ENCODE assay signal across 26 cellular contexts in the genomic region with DNA sequence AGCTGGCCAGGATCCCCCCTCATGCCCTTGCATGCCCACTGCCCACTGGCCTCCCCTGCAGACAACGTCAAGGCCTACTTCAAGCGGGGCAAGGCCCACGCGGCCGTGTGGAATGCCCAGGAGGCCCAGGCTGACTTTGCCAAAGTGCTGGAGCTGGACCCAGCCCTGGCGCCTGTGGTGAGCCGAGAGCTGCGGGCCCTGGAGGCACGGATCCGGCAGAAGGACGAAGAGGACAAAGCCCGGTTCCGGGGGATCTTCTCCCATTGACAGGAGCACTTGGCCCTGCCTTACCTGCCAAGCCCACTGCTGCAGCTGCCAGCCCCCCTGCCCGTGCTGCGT. TPM values are rescaled to one million over a fixed set of nuclear protein-coding genes. Genes with fewer than 3 reads are reported as not detected.
DNase-seq lines count a peak whose midpoint lies in the region; ATAC-seq, FAIRE-seq and TF ChIP-seq lines count a peak whose summit lies in the region.
"Had no signal": no experiment of that assay in that cellular context is flagged by ENCODE, and none has a peak within 500 bp of the region (broad histone marks: within the 10 kb centered on the region; RNA-seq: fewer than 3 reads in every experiment).

No MANE protein-coding gene starts in this region.

- POLR2A ChIA-PET in activated CD8-positive, alpha-beta T cell treated with anti-CD3 and anti-CD28 coated beads for 36 hours (lab: Charles Lee), result interaction anchor here (1.0 to 10.7 kb wide), 5 partner anchors 12 to 89 kb away, joined by 3 to 108 read pairs (median 3); partner anchors contain the start of genes PITPNM1, PPP1CA and RPS6KB2
- POLR2A ChIA-PET in activated CD8-positive, alpha-beta T cell treated with anti-CD3 and anti-CD28 coated beads, Interleukin-2, amount 10 ng/mL, durations not matched to agents 7 days and 5 days (lab: Charles Lee), result interaction anchor here (0.7 kb wide), 1 partner anchor 137 kb away, joined by 3 read pairs; the partner anchor contains the start of gene POLD4

- no peaks in the 10 kb centered on the region for H3K9me3 ChIP-seq in neuronal stem cell (replicated peaks in 1 of 2; ENCODE audit: control insufficient read depth in 2 of 2, insufficient read depth in 1 of 2, low read depth in 1 of 2, low read length in 2 of 2)
- H3K9me3 ChIP-seq: HAP-1, neutrophil had no signal

- no peak for TF ChIP-seq CTCF in activated CD8-positive, alpha-beta T cell treated with anti-CD3 and anti-CD28 coated beads for 36 hours (IDR thresholded peaks at IDR 0.05)

- peaks cover 10% of the 10 kb centered on the region for H3K79me1 ChIP-seq in neuronal stem cell (ENCODE audit: low read depth, low read length)

- H2BK12ac ChIP-seq in neuronal stem cell (ENCODE audit: low read length), result no peak overlapping the region

- no peak overlapping the region for H3K27ac ChIP-seq in neuronal stem cell (replicated peaks; ENCODE audit: low read length)
- H3K27ac ChIP-seq: HL-60 had no signal

- H4K91ac ChIP-seq in neuronal stem cell (ENCODE audit: low read depth, low read length, poor library complexity), result no peak overlapping the region

- H3K27ac Mint-ChIP-seq in activated CD8-positive, alpha-beta T cell treated with anti-CD3 and anti-CD28 coated beads for 36 hours, result peak overlapping the region; percentile 55
- no peak overlapping the region for H3K27ac Mint-ChIP-seq in activated CD8-positive, alpha-beta T cell treated with anti-CD3 and anti-CD28 coated beads, Interleukin-2, amount 10 ng/mL, durations not matched to agents 7 days and 5 days
- H3K27ac Mint-ChIP-seq in activated naive CD8-positive, alpha-beta T cell, result peak overlapping the region; percentile 76
- H3K27ac Mint-ChIP-seq: mesothelial cell of epicardium had no signal

- no peak for ATAC-seq in activated CD8-positive, alpha-beta T cell treated with anti-CD3 and anti-CD28 coated beads for 36 hours
- ATAC-seq in activated CD8-positive, alpha-beta T cell treated with anti-CD3 and anti-CD28 coated beads, Interleukin-2, amount 10 ng/mL, durations not matched to agents 7 days and 5 days, result no peak

- H3K4me3 Mint-ChIP-seq in activated CD8-positive, alpha-beta T cell treated with anti-CD3 and anti-CD28 coated beads for 36 hours, result no peak overlapping the region
- H3K4me3 Mint-ChIP-seq in activated CD8-positive, alpha-beta T cell treated with anti-CD3 and anti-CD28 coated beads, Interleukin-2, amount 10 ng/mL, durations not matched to agents 7 days and 5 days, result no peak overlapping the region
- H3K4me3 Mint-ChIP-seq in activated naive CD8-positive, alpha-beta T cell, result no peak overlapping the region
- H3K4me3 Mint-ChIP-seq: CD14-positive monocyte, mesothelial cell of epicardium had no signal

- no peak overlapping the region for H2AFZ ChIP-seq in neuronal stem cell (ENCODE audit: low read length)

- H3K36me3 ChIP-seq in neuronal stem cell (replicated peaks in 1 of 2; ENCODE audit: control insufficient read depth in 2 of 2, insufficient read depth in 2 of 2, low read length in 2 of 2), result peaks cover 47 to 84% of the 10 kb centered on the region in 2 donors

- H3K4me3 ChIP-seq in neuronal stem cell (ENCODE audit: low read length in 2 of 2), result no peak overlapping the region
- H3K4me3 ChIP-seq: HAP-1 had no signal

- FAIRE-seq in GM12891 (lab: Jason Lieb, UNC) (no peak), GM12892 (lab: Jason Lieb, UNC) (no peak)
- FAIRE-seq: astrocyte had no signal

- H2BK15ac ChIP-seq in neuronal stem cell (ENCODE audit: low read length), result no peak overlapping the region

- H2BK5ac ChIP-seq in neuronal stem cell (ENCODE audit: low read length), result peak overlapping the region; percentile 53

- no CpG with 5 or more reads among the region's 15 CpGs for WGBS in neuronal stem cell (ENCODE audit: extremely low coverage in 2 of 2, insufficient read length in 2 of 2, insufficient replicate concordance in 1 of 2), 2 donors

- no peaks in the 10 kb centered on the region for H3K4me1 ChIP-seq in neuronal stem cell (ENCODE audit: control insufficient read depth in 2 of 2, insufficient read depth in 1 of 2, low read depth in 1 of 2, low read length in 2 of 2)
- H3K4me1 ChIP-seq: HAP-1 had no signal

- H3K23ac ChIP-seq in neuronal stem cell (ENCODE audit: low read depth, low read length, poor library complexity), result no peak overlapping the region

- CTCF ChIA-PET in activated CD8-positive, alpha-beta T cell treated with anti-CD3 and anti-CD28 coated beads for 36 hours (lab: Charles Lee), result interaction anchor here (1.1 kb wide), 2 partner anchors 74 to 108 kb away, joined by 3 read pairs; no protein-coding TSS in a partner anchor
- CTCF ChIA-PET in activated CD8-positive, alpha-beta T cell treated with anti-CD3 and anti-CD28 coated beads, Interleukin-2, amount 10 ng/mL, durations not matched to agents 7 days and 5 days (lab: Charles Lee), result interaction anchor here (0.9 to 1.5 kb wide), 2 partner anchors 10 to 123 kb away, joined by 3 to 4 read pairs; no protein-coding TSS in a partner anchor

- peaks cover 41% of the 10 kb centered on the region for H3K4me1 Mint-ChIP-seq in activated CD8-positive, alpha-beta T cell treated with anti-CD3 and anti-CD28 coated beads for 36 hours (ENCODE audit: low read depth)
- peaks cover 35% of the 10 kb centered on the region for H3K4me1 Mint-ChIP-seq in activated CD8-positive, alpha-beta T cell treated with anti-CD3 and anti-CD28 coated beads, Interleukin-2, amount 10 ng/mL, durations not matched to agents 7 days and 5 days (ENCODE audit: low read depth)
- H3K4me1 Mint-ChIP-seq in activated naive CD8-positive, alpha-beta T cell (ENCODE audit: low read depth), result peaks cover 30% of the 10 kb centered on the region

- no peak overlapping the region for H3K4me2 ChIP-seq in neuronal stem cell (ENCODE audit: insufficient read depth, low read length, poor library complexity, severe bottlenecking)

- H2BK120ac ChIP-seq in neuronal stem cell (ENCODE audit: low read depth, low read length), result no peak overlapping the region

- DNase-seq in activated CD8-positive, alpha-beta T cell treated with anti-CD3 and anti-CD28 coated beads for 36 hours, result no peak
- no peak for DNase-seq in activated CD8-positive, alpha-beta T cell treated with anti-CD3 and anti-CD28 coated beads, Interleukin-2, amount 10 ng/mL, durations not matched to agents 7 days and 5 days
- DNase-seq in GM12891 (ENCODE audit: insufficient read length, low spot score), result peak; percentile 9
- DNase-seq in neuronal stem cell (ENCODE audit: low spot score), result no peak
- DNase-seq in T-helper 1 cell, result no peak
- DNase-seq in T-helper 9 cell, result no peak
- DNase-seq in GM12892 (ENCODE audit: insufficient read length), result no peak
- DNase-seq: ACHN; activated gamma-delta T cell treated with Interleukin-2 at 50 U/mL for 16 hours; effector CD8-positive, alpha-beta T cell; MV-4-11; NCI-H2029; RPMI8226; stimulated activated CD4-positive, alpha-beta T cell treated with anti-CD3 and anti-CD28 coated beads, Interleukin-12 subunit alpha, Interleukin-12 subunit beta, amount 100 ng/mL, for 4 hours; stimulated activated CD8-positive, alpha-beta memory T cell treated with anti-CD3 and anti-CD28 coated beads, Interleukin-4, amount 100 ng/mL, for 48 hours had no signal

- no peaks in the 10 kb centered on the region for H3K9me3 Mint-ChIP-seq in activated CD8-positive, alpha-beta T cell treated with anti-CD3 and anti-CD28 coated beads for 36 hours
- H3K9me3 Mint-ChIP-seq in activated CD8-positive, alpha-beta T cell treated with anti-CD3 and anti-CD28 coated beads, Interleukin-2, amount 10 ng/mL, durations not matched to agents 7 days and 5 days (ENCODE audit: insufficient read depth), result no peaks in the 10 kb centered on the region
- H3K9me3 Mint-ChIP-seq in activated naive CD8-positive, alpha-beta T cell (ENCODE audit: low read depth), result no peaks in the 10 kb centered on the region
- H3K9me3 Mint-ChIP-seq: CD14-positive monocyte, IgD-negative memory B cell, mesothelial cell of epicardium had no signal

- H3K4ac ChIP-seq in neuronal stem cell (ENCODE audit: low read length), result no peak overlapping the region

- no peaks in the 10 kb centered on the region for H3K27me3 Mint-ChIP-seq in activated CD8-positive, alpha-beta T cell treated with anti-CD3 and anti-CD28 coated beads for 36 hours
- H3K27me3 Mint-ChIP-seq in activated CD8-positive, alpha-beta T cell treated with anti-CD3 and anti-CD28 coated beads, Interleukin-2, amount 10 ng/mL, durations not matched to agents 7 days and 5 days (ENCODE audit: low read depth), result no peaks in the 10 kb centered on the region
- no peaks in the 10 kb centered on the region for H3K27me3 Mint-ChIP-seq in activated naive CD8-positive, alpha-beta T cell
- H3K27me3 Mint-ChIP-seq: IgD-negative memory B cell had no signal

- TF ChIP-seq POLR2A in GM12891 (IDR thresholded peaks at IDR 0.05; ENCODE audit: low read depth, low read length) (no peak), GM12892 (IDR thresholded peaks at IDR 0.05; ENCODE audit: low read depth, low read length) (no peak; the same call in 1 of the 2 replicates)

- peak overlapping the region; percentile 82 for H4K8ac ChIP-seq in neuronal stem cell (ENCODE audit: low read depth, low read length)

- no peak overlapping the region for H3K18ac ChIP-seq in neuronal stem cell (ENCODE audit: low read length)

- peaks cover 46% of the 10 kb centered on the region for H3K36me3 Mint-ChIP-seq in activated CD8-positive, alpha-beta T cell treated with anti-CD3 and anti-CD28 coated beads for 36 hours (ENCODE audit: low read depth)
- peaks cover 58% of the 10 kb centered on the region for H3K36me3 Mint-ChIP-seq in activated CD8-positive, alpha-beta T cell treated with anti-CD3 and anti-CD28 coated beads, Interleukin-2, amount 10 ng/mL, durations not matched to agents 7 days and 5 days (ENCODE audit: low read depth)
- H3K36me3 Mint-ChIP-seq in activated naive CD8-positive, alpha-beta T cell, result peaks cover 10% of the 10 kb centered on the region

- no peak overlapping the region for H3K9ac ChIP-seq in neuronal stem cell (ENCODE audit: low read depth, low read length, poor library complexity)

- H3K14ac ChIP-seq in neuronal stem cell (ENCODE audit: low read length), result no peak overlapping the region

- intact Hi-C loops in activated CD8-positive, alpha-beta T cell treated with anti-CD3 and anti-CD28 coated beads for 36 hours (cut with micrococcal nuclease), result no loop called here

- H3K27me3 ChIP-seq in neuronal stem cell (ENCODE audit: control insufficient read depth in 3 of 3, insufficient read depth in 3 of 3, low read depth in 1 of 3, low read length in 3 of 3), result no peaks in the 10 kb centered on the region
- H3K27me3 ChIP-seq: neutrophil had no signal

- no peak overlapping the region for H2AK5ac ChIP-seq in neuronal stem cell (ENCODE audit: low read depth, low read length)

RNA-seq across cellular contexts. Expression of gene AIP, which starts 7.9 kb away (rescaled TPM):
- 100 to 1,000 TPM; 145 to 146 TPM for total RNA-seq in activated CD8-positive, alpha-beta T cell treated with anti-CD3 and anti-CD28 coated beads for 36 hours
- total RNA-seq in activated CD8-positive, alpha-beta T cell treated with anti-CD3 and anti-CD28 coated beads, Interleukin-2, amount 10 ng/mL, durations not matched to agents 7 days and 5 days, result 100 to 1,000 TPM; 156 to 163 TPM
- 94.7 TPM for polyA plus RNA-seq in GM12891 (2012; ENCODE audit: low read depth, missing spikeins)
- polyA plus RNA-seq in neuronal stem cell (2013, experiment 1 of 2), result 39.8 TPM
- polyA plus RNA-seq in neuronal stem cell (2013, experiment 2 of 2), result 38.5 TPM
- polyA plus RNA-seq in GM12892 (2012; ENCODE audit: missing spikeins), result 96.4 TPM

RNA-seq across cellular contexts. Expression of gene PITPNM1, which starts 14.5 kb away (rescaled TPM):
- total RNA-seq in activated CD8-positive, alpha-beta T cell treated with anti-CD3 and anti-CD28 coated beads for 36 hours, result 10 to 100 TPM; 87.8 to 88.1 TPM
- 100 to 1,000 TPM; 110 to 117 TPM for total RNA-seq in activated CD8-positive, alpha-beta T cell treated with anti-CD3 and anti-CD28 coated beads, Interleukin-2, amount 10 ng/mL, durations not matched to agents 7 days and 5 days
- 23.3 TPM for polyA plus RNA-seq in GM12891 (2012; ENCODE audit: low read depth, missing spikeins)
- polyA plus RNA-seq in neuronal stem cell (2013, experiment 1 of 2), result 54.3 TPM
- 53.2 TPM for polyA plus RNA-seq in neuronal stem cell (2013, experiment 2 of 2)
- polyA plus RNA-seq in GM12892 (2012; ENCODE audit: missing spikeins), result 12.0 TPM

RNA-seq across cellular contexts. Expression of gene CDK2AP2, which starts 17.3 kb away (rescaled TPM):
- total RNA-seq in activated CD8-positive, alpha-beta T cell treated with anti-CD3 and anti-CD28 coated beads for 36 hours, result 10 to 100 TPM; 53.5 to 55.5 TPM
- 100 to 1,000 TPM; 168 to 175 TPM for total RNA-seq in activated CD8-positive, alpha-beta T cell treated with anti-CD3 and anti-CD28 coated beads, Interleukin-2, amount 10 ng/mL, durations not matched to agents 7 days and 5 days
- 28.9 TPM for polyA plus RNA-seq in GM12891 (2012; ENCODE audit: low read depth, missing spikeins)
- polyA plus RNA-seq in neuronal stem cell (2013, experiment 1 of 2), result 32.9 TPM
- polyA plus RNA-seq in neuronal stem cell (2013, experiment 2 of 2), result 30.1 TPM
- 37.0 TPM for polyA plus RNA-seq in GM12892 (2012; ENCODE audit: missing spikeins)

RNA-seq across cellular contexts. Expression of gene TMEM134, which starts 21.6 kb away (rescaled TPM):
- total RNA-seq in activated CD8-positive, alpha-beta T cell treated with anti-CD3 and anti-CD28 coated beads for 36 hours, result 10 to 100 TPM; 56.0 to 59.2 TPM
- total RNA-seq in activated CD8-positive, alpha-beta T cell treated with anti-CD3 and anti-CD28 coated beads, Interleukin-2, amount 10 ng/mL, durations not matched to agents 7 days and 5 days, result 10 to 100 TPM; 39.6 to 42.5 TPM
- polyA plus RNA-seq in GM12891 (2012; ENCODE audit: low read depth, missing spikeins), result 49.6 TPM
- polyA plus RNA-seq in neuronal stem cell (2013, experiment 1 of 2), result 76.5 TPM
- 73.2 TPM for polyA plus RNA-seq in neuronal stem cell (2013, experiment 2 of 2)
- 28.4 TPM for polyA plus RNA-seq in GM12892 (2012; ENCODE audit: missing spikeins)

RNA-seq across cellular contexts. Expression of gene CABP2, which starts 32.5 kb away (rescaled TPM):
- total RNA-seq in activated CD8-positive, alpha-beta T cell treated with anti-CD3 and anti-CD28 coated beads for 36 hours, result not detected
- total RNA-seq in activated CD8-positive, alpha-beta T cell treated with anti-CD3 and anti-CD28 coated beads, Interleukin-2, amount 10 ng/mL, durations not matched to agents 7 days and 5 days, result not detected
- not detected for polyA plus RNA-seq in GM12891 (2012; ENCODE audit: low read depth, missing spikeins)
- polyA plus RNA-seq in neuronal stem cell (2013, experiment 1 of 2), result not detected
- polyA plus RNA-seq in neuronal stem cell (2013, experiment 2 of 2), result not detected
- polyA plus RNA-seq in GM12892 (2012; ENCODE audit: missing spikeins), result not detected
- total RNA-seq: astrocyte, cerebellum, mesothelial cell of epicardium, NCI-H460, temporal lobe had no signal
- polyA plus RNA-seq: CD14-positive monocyte, IgD-negative memory B cell had no signal
